Comparison of ENCODE assay signal across 23 cellular contexts in genomic region chr15:89201465-89202005, GRCh38. TPM values are rescaled to one million over a fixed set of nuclear protein-coding genes. Genes with fewer than 3 reads are reported as not detected.
DNase-seq lines count a peak whose midpoint lies in the region; ATAC-seq and TF ChIP-seq lines count a peak whose summit lies in the region.
"Had no signal": no experiment of that assay in that cellular context is flagged by ENCODE, and none has a peak within 500 bp of the region (broad histone marks: within the 10 kb centered on the region; RNA-seq: fewer than 3 reads in every experiment).

No MANE protein-coding gene starts in this region.

- no peaks in the 10 kb centered on the region for H3K27me3 Mint-ChIP-seq in natural killer cell treated with Interleukin-12 subunit alpha and Interleukin-12 subunit beta and Interleukin-15 and Interleukin-18, amount 100 ng/mL, for 72 hours
- H3K27me3 Mint-ChIP-seq in natural killer cell (ENCODE audit: low read depth in 2 of 2): no peaks in the 10 kb centered on the region
- H3K27me3 Mint-ChIP-seq in chondrocyte (ENCODE audit: low read depth): no peaks in the 10 kb centered on the region

- H3K9me3 Mint-ChIP-seq in natural killer cell treated with Interleukin-12 subunit alpha and Interleukin-12 subunit beta and Interleukin-15 and Interleukin-18, amount 100 ng/mL, for 72 hours: no peaks in the 10 kb centered on the region
- H3K9me3 Mint-ChIP-seq in natural killer cell (no peaks in the 10 kb centered on the region), chondrocyte (ENCODE audit: low read depth) (no peaks in the 10 kb centered on the region)

- ATAC-seq in natural killer cell treated with Interleukin-12 subunit alpha and Interleukin-12 subunit beta and Interleukin-15 and Interleukin-18, amount 100 ng/mL, for 72 hours: no peak
- ATAC-seq in natural killer cell: no peak
- peak; percentile 10 for ATAC-seq in left lobe of liver
- ATAC-seq in HG03108 (IDR thresholded peaks at IDR 0.05; ENCODE audit: unreplicated experiment): no peak
- ATAC-seq in HG02610 (IDR thresholded peaks at IDR 0.05; ENCODE audit: unreplicated experiment): no peak
- ATAC-seq: PC-3 had no signal

- intact Hi-C loops in natural killer cell (cut with micrococcal nuclease): loop anchor here (10.0 kb wide), 1 partner anchor 133 kb away; the partner anchor contains the start of gene POLG

- H3K36me3 Mint-ChIP-seq in natural killer cell treated with Interleukin-12 subunit alpha and Interleukin-12 subunit beta and Interleukin-15 and Interleukin-18, amount 100 ng/mL, for 72 hours: peaks cover 13% of the 10 kb centered on the region
- H3K36me3 Mint-ChIP-seq in natural killer cell: no peaks in the 10 kb centered on the region
- H3K36me3 Mint-ChIP-seq in chondrocyte (ENCODE audit: low read depth): peaks cover 2% of the 10 kb centered on the region

- H3K4me3 Mint-ChIP-seq in natural killer cell treated with Interleukin-12 subunit alpha and Interleukin-12 subunit beta and Interleukin-15 and Interleukin-18, amount 100 ng/mL, for 72 hours: no peak overlapping the region
- no peak overlapping the region for H3K4me3 Mint-ChIP-seq in natural killer cell
- no peak overlapping the region for H3K4me3 Mint-ChIP-seq in chondrocyte (ENCODE audit: unreplicated experiment)

- H3K27ac Mint-ChIP-seq in natural killer cell treated with Interleukin-12 subunit alpha and Interleukin-12 subunit beta and Interleukin-15 and Interleukin-18, amount 100 ng/mL, for 72 hours: peak overlapping the region; percentile 31 to 96
- H3K27ac Mint-ChIP-seq in natural killer cell (peak overlapping the region in 1 of 2 donors; percentile 65), chondrocyte (ENCODE audit: unreplicated experiment) (no peak overlapping the region)

- TF ChIP-seq CTCF in natural killer cell (IDR thresholded peaks at IDR 0.05) (no peak), chondrocyte (IDR thresholded peaks at IDR 0.05) (no peak)

- no peak for DNase-seq in natural killer cell treated with Interleukin-12 subunit alpha and Interleukin-12 subunit beta and Interleukin-15 and Interleukin-18, amount 100 ng/mL, for 72 hours (ENCODE audit: low spot score)
- DNase-seq in natural killer cell: no peak
- DNase-seq in chondrocyte (ENCODE audit: low spot score): peak; percentile 77
- DNase-seq in left lobe of liver (ENCODE audit: low spot score): no peak
- DNase-seq in LoVo (ENCODE audit: low spot score): no peak
- no peak for DNase-seq in OCI-M1 (lab: John Stamatoyannopoulos, UW)
- DNase-seq: DMS153, DND-41, Karpas-422, MV-4-11, NCI-H1105, NCI-H146, NCI-H1930, NCI-H446, NCI-H524 treated with DMSO at 0.1 percent for 48 hours, NCI-H774, PC-3, SK-N-SH, SW 1271 had no signal

- H3K4me1 Mint-ChIP-seq in natural killer cell treated with Interleukin-12 subunit alpha and Interleukin-12 subunit beta and Interleukin-15 and Interleukin-18, amount 100 ng/mL, for 72 hours (ENCODE audit: low read depth in 2 of 2): peaks cover 44 to 45% of the 10 kb centered on the region in 2 donors
- H3K4me1 Mint-ChIP-seq in natural killer cell (peaks cover 21 to 44% of the 10 kb centered on the region in 2 donors), chondrocyte (ENCODE audit: low read depth) (peaks cover 12% of the 10 kb centered on the region)

RNA-seq across cellular contexts. Expression of gene RLBP1, which starts 19.8 kb away (rescaled TPM):
- total RNA-seq in natural killer cell treated with Interleukin-12 subunit alpha and Interleukin-12 subunit beta and Interleukin-15 and Interleukin-18, amount 100 ng/mL, for 72 hours: under 1 TPM in 1 of 2 donors, not detected in 1; 0.48 TPM
- total RNA-seq in natural killer cell: not detected
- not detected in 3 replicates for total RNA-seq in chondrocyte
- not detected for total RNA-seq in left lobe of liver
- total RNA-seq: A172, MCF 10A, PC-3 had no signal

RNA-seq across cellular contexts. Expression of gene FANCI, which starts 42.2 kb away (rescaled TPM):
- total RNA-seq in natural killer cell treated with Interleukin-12 subunit alpha and Interleukin-12 subunit beta and Interleukin-15 and Interleukin-18, amount 100 ng/mL, for 72 hours: 100 to 1,000 TPM; 131 to 238 TPM
- total RNA-seq in natural killer cell: 10 to 100 TPM; 22.3 to 27.9 (median 22.7) TPM
- 11.2 to 26.0 TPM (median 15.3 TPM) in 3 replicates for total RNA-seq in chondrocyte
- total RNA-seq in left lobe of liver: 3.3 TPM
